In genomic region chr15:34583399-34584320, GRCh38 we compare ENCODE assay signal across 1 cellular context.
TF ChIP-seq lines count a peak whose summit lies in the region.

A gene with protein sequence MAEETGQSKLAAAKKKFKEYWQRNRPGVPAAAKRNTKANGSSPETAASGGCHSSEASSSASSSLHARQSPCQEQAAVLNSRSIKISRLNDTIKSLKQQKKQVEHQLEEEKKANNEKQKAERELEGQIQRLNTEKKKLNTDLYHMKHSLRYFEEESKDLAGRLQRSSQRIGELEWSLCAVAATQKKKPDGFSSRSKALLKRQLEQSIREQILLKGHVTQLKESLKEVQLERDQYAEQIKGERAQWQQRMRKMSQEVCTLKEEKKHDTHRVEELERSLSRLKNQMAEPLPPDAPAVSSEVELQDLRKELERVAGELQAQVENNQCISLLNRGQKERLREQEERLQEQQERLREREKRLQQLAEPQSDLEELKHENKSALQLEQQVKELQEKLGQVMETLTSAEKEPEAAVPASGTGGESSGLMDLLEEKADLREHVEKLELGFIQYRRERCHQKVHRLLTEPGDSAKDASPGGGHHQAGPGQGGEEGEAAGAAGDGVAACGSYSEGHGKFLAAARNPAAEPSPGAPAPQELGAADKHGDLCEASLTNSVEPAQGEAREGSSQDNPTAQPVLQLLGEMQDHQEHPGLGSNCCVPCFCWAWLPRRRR (minus strand): TSS chr15:34583651. CDS start chr15:34535912, 47,739 bp downstream.

TF ChIP-seq in HepG2, 621 proteins besides CTCF, POLR2A, EP300 and RAD21 (continued from another document and continues in another):
- TF ChIP-seq HNF1A (IDR thresholded peaks at IDR 0.05; ENCODE audit: low read depth) (no peak), HNF1A (CRISPR knock-in tag; IDR thresholded peaks at IDR 0.05; ENCODE audit: borderline replicate concordance) (no peak), PCBP2 (optimal IDR thresholded peaks at IDR 0.05; ENCODE audit: low read depth, low read length, poor library complexity, severe bottlenecking) (no peak), SNAI1 (CRISPR knock-in tag; IDR thresholded peaks at IDR 0.05; ENCODE audit: borderline replicate concordance) (0 out of 2 replicates have a peak, but pooled peaks have one; percentile 68), ZNF557 (CRISPR knock-in tag; IDR thresholded peaks at IDR 0.05) (no peak), NFYC (CRISPR knock-in tag; IDR thresholded peaks at IDR 0.05) (no peak), ZNF350 (CRISPR knock-in tag; IDR thresholded peaks at IDR 0.05; ENCODE audit: borderline replicate concordance, low read depth) (peak; percentile 75), NPAS2 (CRISPR knock-in tag; IDR thresholded peaks at IDR 0.05; ENCODE audit: borderline replicate concordance) (no peak), ZSCAN21 (CRISPR knock-in tag; IDR thresholded peaks at IDR 0.05; ENCODE audit: borderline replicate concordance) (no peak; the same call in 1 of the 2 replicates), IRX3 (CRISPR knock-in tag; IDR thresholded peaks at IDR 0.05; ENCODE audit: borderline replicate concordance, low read depth) (no peak), EHMT2 (IDR thresholded peaks at IDR 0.05; ENCODE audit: borderline replicate concordance, low read depth, low read length) (no peak), TBP (CRISPR knock-in tag; IDR thresholded peaks at IDR 0.05) (no peak), ZSCAN29 (CRISPR knock-in tag; conservative IDR thresholded peaks at IDR 0.05) (no peak), ZNF33B (CRISPR knock-in tag; IDR thresholded peaks at IDR 0.05) (no peak), PBX2 (CRISPR knock-in tag; IDR thresholded peaks at IDR 0.05) (no peak), GATAD1 (CRISPR knock-in tag; IDR thresholded peaks at IDR 0.05) (peak; percentile 75), HOXA5 (CRISPR knock-in tag; IDR thresholded peaks at IDR 0.05) (peak; percentile 85; the same call in 1 of the 2 replicates), NFYB (CRISPR knock-in tag; IDR thresholded peaks at IDR 0.05) (no peak), HMGXB3 (CRISPR knock-in tag; IDR thresholded peaks at IDR 0.05; ENCODE audit: borderline replicate concordance) (0 out of 2 replicates have a peak, but pooled peaks have one; percentile 42), ZNF326 (CRISPR knock-in tag; IDR thresholded peaks at IDR 0.05; ENCODE audit: borderline replicate concordance) (no peak), AGO1 (IDR thresholded peaks at IDR 0.05; ENCODE audit: low read depth, low read length, poor library complexity, severe bottlenecking) (peak; percentile 79), SRF (IDR thresholded peaks at IDR 0.05; ENCODE audit: low read depth, low read length) (no peak), RBAK (CRISPR knock-in tag; IDR thresholded peaks at IDR 0.05) (no peak), ZNF766 (CRISPR knock-in tag; IDR thresholded peaks at IDR 0.05; ENCODE audit: borderline replicate concordance) (no peak; the same call in 1 of the 2 replicates), SAP130 (CRISPR knock-in tag; IDR thresholded peaks at IDR 0.05; ENCODE audit: low read depth) (peak; percentile 69; the same call in 1 of the 2 replicates), RNF2 (conservative IDR thresholded peaks at IDR 0.05; ENCODE audit: low read depth) (no peak)
- TF ChIP-seq, protein P1, sequence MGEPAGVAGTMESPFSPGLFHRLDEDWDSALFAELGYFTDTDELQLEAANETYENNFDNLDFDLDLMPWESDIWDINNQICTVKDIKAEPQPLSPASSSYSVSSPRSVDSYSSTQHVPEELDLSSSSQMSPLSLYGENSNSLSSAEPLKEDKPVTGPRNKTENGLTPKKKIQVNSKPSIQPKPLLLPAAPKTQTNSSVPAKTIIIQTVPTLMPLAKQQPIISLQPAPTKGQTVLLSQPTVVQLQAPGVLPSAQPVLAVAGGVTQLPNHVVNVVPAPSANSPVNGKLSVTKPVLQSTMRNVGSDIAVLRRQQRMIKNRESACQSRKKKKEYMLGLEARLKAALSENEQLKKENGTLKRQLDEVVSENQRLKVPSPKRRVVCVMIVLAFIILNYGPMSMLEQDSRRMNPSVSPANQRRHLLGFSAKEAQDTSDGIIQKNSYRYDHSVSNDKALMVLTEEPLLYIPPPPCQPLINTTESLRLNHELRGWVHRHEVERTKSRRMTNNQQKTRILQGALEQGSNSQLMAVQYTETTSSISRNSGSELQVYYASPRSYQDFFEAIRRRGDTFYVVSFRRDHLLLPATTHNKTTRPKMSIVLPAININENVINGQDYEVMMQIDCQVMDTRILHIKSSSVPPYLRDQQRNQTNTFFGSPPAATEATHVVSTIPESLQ (CRISPR knock-in tag; conservative IDR thresholded peaks at IDR 0.05) = no peak
- TF ChIP-seq, protein P2, sequence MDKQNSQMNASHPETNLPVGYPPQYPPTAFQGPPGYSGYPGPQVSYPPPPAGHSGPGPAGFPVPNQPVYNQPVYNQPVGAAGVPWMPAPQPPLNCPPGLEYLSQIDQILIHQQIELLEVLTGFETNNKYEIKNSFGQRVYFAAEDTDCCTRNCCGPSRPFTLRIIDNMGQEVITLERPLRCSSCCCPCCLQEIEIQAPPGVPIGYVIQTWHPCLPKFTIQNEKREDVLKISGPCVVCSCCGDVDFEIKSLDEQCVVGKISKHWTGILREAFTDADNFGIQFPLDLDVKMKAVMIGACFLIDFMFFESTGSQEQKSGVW (CRISPR knock-in tag; IDR thresholded peaks at IDR 0.05; ENCODE audit: borderline replicate concordance) = no peak
- TF ChIP-seq, protein P3, sequence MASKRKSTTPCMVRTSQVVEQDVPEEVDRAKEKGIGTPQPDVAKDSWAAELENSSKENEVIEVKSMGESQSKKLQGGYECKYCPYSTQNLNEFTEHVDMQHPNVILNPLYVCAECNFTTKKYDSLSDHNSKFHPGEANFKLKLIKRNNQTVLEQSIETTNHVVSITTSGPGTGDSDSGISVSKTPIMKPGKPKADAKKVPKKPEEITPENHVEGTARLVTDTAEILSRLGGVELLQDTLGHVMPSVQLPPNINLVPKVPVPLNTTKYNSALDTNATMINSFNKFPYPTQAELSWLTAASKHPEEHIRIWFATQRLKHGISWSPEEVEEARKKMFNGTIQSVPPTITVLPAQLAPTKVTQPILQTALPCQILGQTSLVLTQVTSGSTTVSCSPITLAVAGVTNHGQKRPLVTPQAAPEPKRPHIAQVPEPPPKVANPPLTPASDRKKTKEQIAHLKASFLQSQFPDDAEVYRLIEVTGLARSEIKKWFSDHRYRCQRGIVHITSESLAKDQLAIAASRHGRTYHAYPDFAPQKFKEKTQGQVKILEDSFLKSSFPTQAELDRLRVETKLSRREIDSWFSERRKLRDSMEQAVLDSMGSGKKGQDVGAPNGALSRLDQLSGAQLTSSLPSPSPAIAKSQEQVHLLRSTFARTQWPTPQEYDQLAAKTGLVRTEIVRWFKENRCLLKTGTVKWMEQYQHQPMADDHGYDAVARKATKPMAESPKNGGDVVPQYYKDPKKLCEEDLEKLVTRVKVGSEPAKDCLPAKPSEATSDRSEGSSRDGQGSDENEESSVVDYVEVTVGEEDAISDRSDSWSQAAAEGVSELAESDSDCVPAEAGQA (IDR thresholded peaks at IDR 0.05; ENCODE audit: low read depth) = no peak
- TF ChIP-seq, protein P3 (CRISPR knock-in tag; IDR thresholded peaks at IDR 0.05; ENCODE audit: borderline replicate concordance) = no peak
- TF ChIP-seq, protein P4, sequence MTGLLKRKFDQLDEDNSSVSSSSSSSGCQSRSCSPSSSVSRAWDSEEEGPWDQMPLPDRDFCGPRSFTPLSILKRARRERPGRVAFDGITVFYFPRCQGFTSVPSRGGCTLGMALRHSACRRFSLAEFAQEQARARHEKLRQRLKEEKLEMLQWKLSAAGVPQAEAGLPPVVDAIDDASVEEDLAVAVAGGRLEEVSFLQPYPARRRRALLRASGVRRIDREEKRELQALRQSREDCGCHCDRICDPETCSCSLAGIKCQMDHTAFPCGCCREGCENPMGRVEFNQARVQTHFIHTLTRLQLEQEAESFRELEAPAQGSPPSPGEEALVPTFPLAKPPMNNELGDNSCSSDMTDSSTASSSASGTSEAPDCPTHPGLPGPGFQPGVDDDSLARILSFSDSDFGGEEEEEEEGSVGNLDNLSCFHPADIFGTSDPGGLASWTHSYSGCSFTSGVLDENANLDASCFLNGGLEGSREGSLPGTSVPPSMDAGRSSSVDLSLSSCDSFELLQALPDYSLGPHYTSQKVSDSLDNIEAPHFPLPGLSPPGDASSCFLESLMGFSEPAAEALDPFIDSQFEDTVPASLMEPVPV (CRISPR knock-in tag; IDR thresholded peaks at IDR 0.05) = no peak
